In the genomic region with DNA sequence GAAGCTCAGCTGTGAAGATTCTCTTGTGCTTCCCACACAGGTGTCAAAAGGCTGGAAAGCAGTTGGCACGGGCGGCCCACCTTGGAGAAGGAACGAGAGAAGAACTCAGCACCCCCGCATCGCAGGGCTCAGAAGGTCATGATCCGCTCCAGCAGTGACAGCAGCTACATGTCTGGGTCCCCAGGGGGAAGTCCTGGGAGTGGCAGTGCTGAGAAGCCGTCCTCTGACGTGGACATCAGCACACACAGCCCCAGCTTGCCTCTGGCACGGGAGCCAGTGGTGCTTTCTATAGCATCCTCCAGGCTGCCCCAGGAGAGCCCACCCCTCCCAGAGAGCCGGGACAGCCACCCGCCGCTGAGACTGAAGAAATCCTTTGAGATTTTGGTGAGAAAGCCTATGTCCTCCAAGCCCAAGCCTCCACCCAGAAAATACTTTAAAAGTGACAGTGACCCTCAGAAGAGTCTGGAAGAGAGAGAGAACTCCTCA, we compare ENCODE assay signal across 1 cellular context.
A peak's percentile ranks its signal among the peaks of the same experiment; 100 is the strongest.
TF ChIP-seq lines count a peak whose summit lies in the region.

No MANE protein-coding gene starts in this region.

TF ChIP-seq in GM12878, 131 proteins besides CTCF, POLR2A, EP300 and RAD21 (continued from another document):
- TF ChIP-seq, protein P1, sequence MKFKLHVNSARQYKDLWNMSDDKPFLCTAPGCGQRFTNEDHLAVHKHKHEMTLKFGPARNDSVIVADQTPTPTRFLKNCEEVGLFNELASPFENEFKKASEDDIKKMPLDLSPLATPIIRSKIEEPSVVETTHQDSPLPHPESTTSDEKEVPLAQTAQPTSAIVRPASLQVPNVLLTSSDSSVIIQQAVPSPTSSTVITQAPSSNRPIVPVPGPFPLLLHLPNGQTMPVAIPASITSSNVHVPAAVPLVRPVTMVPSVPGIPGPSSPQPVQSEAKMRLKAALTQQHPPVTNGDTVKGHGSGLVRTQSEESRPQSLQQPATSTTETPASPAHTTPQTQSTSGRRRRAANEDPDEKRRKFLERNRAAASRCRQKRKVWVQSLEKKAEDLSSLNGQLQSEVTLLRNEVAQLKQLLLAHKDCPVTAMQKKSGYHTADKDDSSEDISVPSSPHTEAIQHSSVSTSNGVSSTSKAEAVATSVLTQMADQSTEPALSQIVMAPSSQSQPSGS (IDR thresholded peaks at IDR 0.05; ENCODE audit: low read length) = no peak
- TF ChIP-seq TBL1XR1 (IDR thresholded peaks at IDR 0.05; ENCODE audit: low read depth, low read length) (peak; percentile 77; the same call in 1 of the 2 replicates), HCFC1 (IDR thresholded peaks at IDR 0.05; ENCODE audit: low read length) (no peak), TCF12 (IDR thresholded peaks at IDR 0.05; ENCODE audit: low read depth, low read length) (peak; percentile 87), KDM1A (IDR thresholded peaks at IDR 0.05; ENCODE audit: borderline replicate concordance) (no peak), NFYA (IDR thresholded peaks at IDR 0.05; ENCODE audit: borderline replicate concordance, low read depth, low read length) (no peak)
- TF ChIP-seq, protein P2, sequence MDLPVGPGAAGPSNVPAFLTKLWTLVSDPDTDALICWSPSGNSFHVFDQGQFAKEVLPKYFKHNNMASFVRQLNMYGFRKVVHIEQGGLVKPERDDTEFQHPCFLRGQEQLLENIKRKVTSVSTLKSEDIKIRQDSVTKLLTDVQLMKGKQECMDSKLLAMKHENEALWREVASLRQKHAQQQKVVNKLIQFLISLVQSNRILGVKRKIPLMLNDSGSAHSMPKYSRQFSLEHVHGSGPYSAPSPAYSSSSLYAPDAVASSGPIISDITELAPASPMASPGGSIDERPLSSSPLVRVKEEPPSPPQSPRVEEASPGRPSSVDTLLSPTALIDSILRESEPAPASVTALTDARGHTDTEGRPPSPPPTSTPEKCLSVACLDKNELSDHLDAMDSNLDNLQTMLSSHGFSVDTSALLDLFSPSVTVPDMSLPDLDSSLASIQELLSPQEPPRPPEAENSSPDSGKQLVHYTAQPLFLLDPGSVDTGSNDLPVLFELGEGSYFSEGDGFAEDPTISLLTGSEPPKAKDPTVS (IDR thresholded peaks at IDR 0.05; ENCODE audit: low read depth, low read length) = no peak
- TF ChIP-seq, protein P3, sequence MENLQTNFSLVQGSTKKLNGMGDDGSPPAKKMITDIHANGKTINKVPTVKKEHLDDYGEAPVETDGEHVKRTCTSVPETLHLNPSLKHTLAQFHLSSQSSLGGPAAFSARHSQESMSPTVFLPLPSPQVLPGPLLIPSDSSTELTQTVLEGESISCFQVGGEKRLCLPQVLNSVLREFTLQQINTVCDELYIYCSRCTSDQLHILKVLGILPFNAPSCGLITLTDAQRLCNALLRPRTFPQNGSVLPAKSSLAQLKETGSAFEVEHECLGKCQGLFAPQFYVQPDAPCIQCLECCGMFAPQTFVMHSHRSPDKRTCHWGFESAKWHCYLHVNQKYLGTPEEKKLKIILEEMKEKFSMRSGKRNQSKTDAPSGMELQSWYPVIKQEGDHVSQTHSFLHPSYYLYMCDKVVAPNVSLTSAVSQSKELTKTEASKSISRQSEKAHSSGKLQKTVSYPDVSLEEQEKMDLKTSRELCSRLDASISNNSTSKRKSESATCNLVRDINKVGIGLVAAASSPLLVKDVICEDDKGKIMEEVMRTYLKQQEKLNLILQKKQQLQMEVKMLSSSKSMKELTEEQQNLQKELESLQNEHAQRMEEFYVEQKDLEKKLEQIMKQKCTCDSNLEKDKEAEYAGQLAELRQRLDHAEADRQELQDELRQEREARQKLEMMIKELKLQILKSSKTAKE (IDR thresholded peaks at IDR 0.05; ENCODE audit: low read depth, poor library complexity, severe bottlenecking) = no peak
